In the genomic region with DNA sequence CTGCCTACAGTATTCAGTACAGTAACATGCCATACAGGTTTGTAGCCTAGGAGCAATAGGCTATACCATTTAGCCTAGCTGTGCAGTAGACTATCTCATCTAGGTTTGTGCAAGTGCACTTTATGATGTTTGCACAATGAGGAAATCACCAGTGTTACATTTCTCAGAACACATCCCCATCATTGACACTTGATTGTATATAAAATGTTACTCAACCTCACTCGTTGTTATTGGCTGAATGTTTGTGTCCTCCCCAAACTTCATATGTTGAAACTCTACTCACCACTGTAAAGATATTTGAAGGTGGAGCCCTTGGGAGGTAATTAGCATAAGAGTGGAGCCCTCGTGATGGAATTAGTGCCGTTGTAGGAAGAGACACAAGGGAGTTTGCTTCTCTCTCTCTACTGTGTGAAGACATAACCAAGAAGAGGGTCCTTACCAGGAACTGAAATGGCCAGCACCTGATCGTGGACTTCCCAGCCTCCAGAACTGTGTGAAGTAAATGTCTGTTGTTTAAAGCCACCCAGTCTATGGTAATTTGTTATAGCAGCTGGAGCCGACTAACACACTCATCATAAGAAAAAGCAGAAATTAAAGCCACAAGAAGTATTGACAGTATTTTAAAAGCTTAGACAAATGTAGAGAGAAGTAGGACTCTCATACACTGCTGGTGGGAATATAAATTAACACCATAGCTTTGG, we compare ENCODE assay signal across 1 cellular context.
A peak's percentile ranks its signal among the peaks of the same experiment; 100 is the strongest.
TF ChIP-seq lines count a peak whose summit lies in the region.

No MANE protein-coding gene starts in this region.

TF ChIP-seq in K562, 482 proteins besides CTCF, POLR2A, EP300 and RAD21:
- TF ChIP-seq, protein P1, sequence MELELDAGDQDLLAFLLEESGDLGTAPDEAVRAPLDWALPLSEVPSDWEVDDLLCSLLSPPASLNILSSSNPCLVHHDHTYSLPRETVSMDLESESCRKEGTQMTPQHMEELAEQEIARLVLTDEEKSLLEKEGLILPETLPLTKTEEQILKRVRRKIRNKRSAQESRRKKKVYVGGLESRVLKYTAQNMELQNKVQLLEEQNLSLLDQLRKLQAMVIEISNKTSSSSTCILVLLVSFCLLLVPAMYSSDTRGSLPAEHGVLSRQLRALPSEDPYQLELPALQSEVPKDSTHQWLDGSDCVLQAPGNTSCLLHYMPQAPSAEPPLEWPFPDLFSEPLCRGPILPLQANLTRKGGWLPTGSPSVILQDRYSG (tag; conservative IDR thresholded peaks at IDR 0.05; ENCODE audit: low read depth), result no peak
- TF ChIP-seq HMG20A (CRISPR knock-in tag; conservative IDR thresholded peaks at IDR 0.05), result no peak
- TF ChIP-seq SREBF2 (CRISPR knock-in tag; IDR thresholded peaks at IDR 0.05), result no peak
- TF ChIP-seq, protein P2, sequence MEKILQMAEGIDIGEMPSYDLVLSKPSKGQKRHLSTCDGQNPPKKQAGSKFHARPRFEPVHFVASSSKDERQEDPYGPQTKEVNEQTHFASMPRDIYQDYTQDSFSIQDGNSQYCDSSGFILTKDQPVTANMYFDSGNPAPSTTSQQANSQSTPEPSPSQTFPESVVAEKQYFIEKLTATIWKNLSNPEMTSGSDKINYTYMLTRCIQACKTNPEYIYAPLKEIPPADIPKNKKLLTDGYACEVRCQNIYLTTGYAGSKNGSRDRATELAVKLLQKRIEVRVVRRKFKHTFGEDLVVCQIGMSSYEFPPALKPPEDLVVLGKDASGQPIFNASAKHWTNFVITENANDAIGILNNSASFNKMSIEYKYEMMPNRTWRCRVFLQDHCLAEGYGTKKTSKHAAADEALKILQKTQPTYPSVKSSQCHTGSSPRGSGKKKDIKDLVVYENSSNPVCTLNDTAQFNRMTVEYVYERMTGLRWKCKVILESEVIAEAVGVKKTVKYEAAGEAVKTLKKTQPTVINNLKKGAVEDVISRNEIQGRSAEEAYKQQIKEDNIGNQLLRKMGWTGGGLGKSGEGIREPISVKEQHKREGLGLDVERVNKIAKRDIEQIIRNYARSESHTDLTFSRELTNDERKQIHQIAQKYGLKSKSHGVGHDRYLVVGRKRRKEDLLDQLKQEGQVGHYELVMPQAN (IDR thresholded peaks at IDR 0.05; ENCODE audit: borderline replicate concordance), result no peak
- TF ChIP-seq ZNF316 (IDR thresholded peaks at IDR 0.05), result no peak
- no peak for TF ChIP-seq ZNF764 (CRISPR knock-in tag; IDR thresholded peaks at IDR 0.05; ENCODE audit: low read depth)
- TF ChIP-seq, protein P3, sequence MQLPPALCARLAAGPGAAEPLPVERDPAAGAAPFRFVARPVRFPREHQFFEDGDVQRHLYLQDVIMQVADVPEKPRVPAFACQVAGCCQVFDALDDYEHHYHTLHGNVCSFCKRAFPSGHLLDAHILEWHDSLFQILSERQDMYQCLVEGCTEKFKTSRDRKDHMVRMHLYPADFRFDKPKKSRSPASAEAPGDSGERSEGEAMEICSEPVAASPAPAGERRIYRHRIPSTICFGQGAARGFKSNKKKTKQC (CRISPR knock-in tag; IDR thresholded peaks at IDR 0.05), result no peak
- TF ChIP-seq HSF4 (CRISPR knock-in tag; IDR thresholded peaks at IDR 0.05; ENCODE audit: borderline replicate concordance), result no peak
- no peak for TF ChIP-seq HNRNPK (IDR thresholded peaks at IDR 0.05; ENCODE audit: low read depth, low read length, poor library complexity, severe bottlenecking)
- no peak for TF ChIP-seq SNRNP70 (optimal IDR thresholded peaks at IDR 0.05; ENCODE audit: low read depth, low read length)
- peak; percentile 74; the same call in 1 of the 2 replicates for TF ChIP-seq ZNF12 (CRISPR knock-in tag; IDR thresholded peaks at IDR 0.05)
- TF ChIP-seq, protein P4, sequence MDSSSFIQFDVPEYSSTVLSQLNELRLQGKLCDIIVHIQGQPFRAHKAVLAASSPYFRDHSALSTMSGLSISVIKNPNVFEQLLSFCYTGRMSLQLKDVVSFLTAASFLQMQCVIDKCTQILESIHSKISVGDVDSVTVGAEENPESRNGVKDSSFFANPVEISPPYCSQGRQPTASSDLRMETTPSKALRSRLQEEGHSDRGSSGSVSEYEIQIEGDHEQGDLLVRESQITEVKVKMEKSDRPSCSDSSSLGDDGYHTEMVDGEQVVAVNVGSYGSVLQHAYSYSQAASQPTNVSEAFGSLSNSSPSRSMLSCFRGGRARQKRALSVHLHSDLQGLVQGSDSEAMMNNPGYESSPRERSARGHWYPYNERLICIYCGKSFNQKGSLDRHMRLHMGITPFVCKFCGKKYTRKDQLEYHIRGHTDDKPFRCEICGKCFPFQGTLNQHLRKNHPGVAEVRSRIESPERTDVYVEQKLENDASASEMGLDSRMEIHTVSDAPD (CRISPR knock-in tag; IDR thresholded peaks at IDR 0.05), result no peak
- TF ChIP-seq OTX1 (CRISPR knock-in tag; IDR thresholded peaks at IDR 0.05), result no peak
- no peak for TF ChIP-seq NCOA1 (IDR thresholded peaks at IDR 0.05; ENCODE audit: low read depth)
- TF ChIP-seq RHOXF2B (CRISPR knock-in tag; conservative IDR thresholded peaks at IDR 0.05), result no peak
- TF ChIP-seq JUND (IDR thresholded peaks at IDR 0.05; ENCODE audit: borderline replicate concordance, low read depth, low read length), result no peak
- no peak for TF ChIP-seq JUND (tag; IDR thresholded peaks at IDR 0.05; ENCODE audit: borderline replicate concordance, low read depth, low read length)
- TF ChIP-seq C11orf30 (IDR thresholded peaks at IDR 0.05; ENCODE audit: low read depth), result no peak
- TF ChIP-seq, protein P5, sequence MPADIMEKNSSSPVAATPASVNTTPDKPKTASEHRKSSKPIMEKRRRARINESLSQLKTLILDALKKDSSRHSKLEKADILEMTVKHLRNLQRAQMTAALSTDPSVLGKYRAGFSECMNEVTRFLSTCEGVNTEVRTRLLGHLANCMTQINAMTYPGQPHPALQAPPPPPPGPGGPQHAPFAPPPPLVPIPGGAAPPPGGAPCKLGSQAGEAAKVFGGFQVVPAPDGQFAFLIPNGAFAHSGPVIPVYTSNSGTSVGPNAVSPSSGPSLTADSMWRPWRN (IDR thresholded peaks at IDR 0.05; ENCODE audit: low read depth), result no peak
- TF ChIP-seq CEBPB (tag; IDR thresholded peaks at IDR 0.05), result peak; percentile 77
- TF ChIP-seq, protein P6, sequence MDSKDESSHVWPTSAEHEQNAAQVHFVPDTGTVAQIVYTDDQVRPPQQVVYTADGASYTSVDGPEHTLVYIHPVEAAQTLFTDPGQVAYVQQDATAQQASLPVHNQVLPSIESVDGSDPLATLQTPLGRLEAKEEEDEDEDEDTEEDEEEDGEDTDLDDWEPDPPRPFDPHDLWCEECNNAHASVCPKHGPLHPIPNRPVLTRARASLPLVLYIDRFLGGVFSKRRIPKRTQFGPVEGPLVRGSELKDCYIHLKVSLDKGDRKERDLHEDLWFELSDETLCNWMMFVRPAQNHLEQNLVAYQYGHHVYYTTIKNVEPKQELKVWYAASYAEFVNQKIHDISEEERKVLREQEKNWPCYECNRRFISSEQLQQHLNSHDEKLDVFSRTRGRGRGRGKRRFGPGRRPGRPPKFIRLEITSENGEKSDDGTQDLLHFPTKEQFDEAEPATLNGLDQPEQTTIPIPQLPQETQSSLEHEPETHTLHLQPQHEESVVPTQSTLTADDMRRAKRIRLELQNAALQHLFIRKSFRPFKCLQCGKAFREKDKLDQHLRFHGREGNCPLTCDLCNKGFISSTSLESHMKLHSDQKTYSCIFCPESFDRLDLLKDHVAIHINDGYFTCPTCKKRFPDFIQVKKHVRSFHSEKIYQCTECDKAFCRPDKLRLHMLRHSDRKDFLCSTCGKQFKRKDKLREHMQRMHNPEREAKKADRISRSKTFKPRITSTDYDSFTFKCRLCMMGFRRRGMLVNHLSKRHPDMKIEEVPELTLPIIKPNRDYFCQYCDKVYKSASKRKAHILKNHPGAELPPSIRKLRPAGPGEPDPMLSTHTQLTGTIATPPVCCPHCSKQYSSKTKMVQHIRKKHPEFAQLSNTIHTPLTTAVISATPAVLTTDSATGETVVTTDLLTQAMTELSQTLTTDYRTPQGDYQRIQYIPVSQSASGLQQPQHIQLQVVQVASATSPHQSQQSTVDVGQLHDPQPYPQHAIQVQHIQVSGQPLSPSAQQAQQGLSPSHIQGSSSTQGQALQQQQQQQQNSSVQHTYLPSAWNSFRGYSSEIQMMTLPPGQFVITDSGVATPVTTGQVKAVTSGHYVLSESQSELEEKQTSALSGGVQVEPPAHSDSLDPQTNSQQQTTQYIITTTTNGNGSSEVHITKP (IDR thresholded peaks at IDR 0.05; ENCODE audit: partially characterized antibody), result peak; percentile 75
